1 cellular context compared by ENCODE assay signal in genomic region chr20:49046087-49046900, GRCh38.
A peak's percentile ranks its signal among the peaks of the same experiment; 100 is the strongest.
TF ChIP-seq lines count a peak whose summit lies in the region.

A gene with protein sequence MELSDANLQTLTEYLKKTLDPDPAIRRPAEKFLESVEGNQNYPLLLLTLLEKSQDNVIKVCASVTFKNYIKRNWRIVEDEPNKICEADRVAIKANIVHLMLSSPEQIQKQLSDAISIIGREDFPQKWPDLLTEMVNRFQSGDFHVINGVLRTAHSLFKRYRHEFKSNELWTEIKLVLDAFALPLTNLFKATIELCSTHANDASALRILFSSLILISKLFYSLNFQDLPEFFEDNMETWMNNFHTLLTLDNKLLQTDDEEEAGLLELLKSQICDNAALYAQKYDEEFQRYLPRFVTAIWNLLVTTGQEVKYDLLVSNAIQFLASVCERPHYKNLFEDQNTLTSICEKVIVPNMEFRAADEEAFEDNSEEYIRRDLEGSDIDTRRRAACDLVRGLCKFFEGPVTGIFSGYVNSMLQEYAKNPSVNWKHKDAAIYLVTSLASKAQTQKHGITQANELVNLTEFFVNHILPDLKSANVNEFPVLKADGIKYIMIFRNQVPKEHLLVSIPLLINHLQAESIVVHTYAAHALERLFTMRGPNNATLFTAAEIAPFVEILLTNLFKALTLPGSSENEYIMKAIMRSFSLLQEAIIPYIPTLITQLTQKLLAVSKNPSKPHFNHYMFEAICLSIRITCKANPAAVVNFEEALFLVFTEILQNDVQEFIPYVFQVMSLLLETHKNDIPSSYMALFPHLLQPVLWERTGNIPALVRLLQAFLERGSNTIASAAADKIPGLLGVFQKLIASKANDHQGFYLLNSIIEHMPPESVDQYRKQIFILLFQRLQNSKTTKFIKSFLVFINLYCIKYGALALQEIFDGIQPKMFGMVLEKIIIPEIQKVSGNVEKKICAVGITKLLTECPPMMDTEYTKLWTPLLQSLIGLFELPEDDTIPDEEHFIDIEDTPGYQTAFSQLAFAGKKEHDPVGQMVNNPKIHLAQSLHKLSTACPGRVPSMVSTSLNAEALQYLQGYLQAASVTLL (plus strand): TSS chr20:49046312. CDS start chr20:49058464, 12,152 bp downstream.

TF ChIP-seq in HepG2, 621 proteins besides CTCF, POLR2A, EP300 and RAD21 (continued from another document and continues in another):
- TF ChIP-seq NFE2L1 (CRISPR knock-in tag; IDR thresholded peaks at IDR 0.05; ENCODE audit: borderline replicate concordance) (peak; percentile 52), NR2F1 (CRISPR knock-in tag; IDR thresholded peaks at IDR 0.05) (0 out of 4 replicates have a peak, but pooled peaks of 1 of the 2 experiments have one; percentile 32), KLF12 (CRISPR knock-in tag; IDR thresholded peaks at IDR 0.05; ENCODE audit: borderline replicate concordance) (peak; percentile 97), ZBTB39 (CRISPR knock-in tag; IDR thresholded peaks at IDR 0.05) (no peak; the same call in 1 of the 2 replicates), HNF1A (IDR thresholded peaks at IDR 0.05; ENCODE audit: low read depth) (no peak), HNF1A (CRISPR knock-in tag; IDR thresholded peaks at IDR 0.05; ENCODE audit: borderline replicate concordance) (peak; percentile 84), ZNF773 (CRISPR knock-in tag; IDR thresholded peaks at IDR 0.05; ENCODE audit: borderline replicate concordance) (peak; percentile 90; the same call in 1 of the 2 replicates), SP140L (CRISPR knock-in tag; IDR thresholded peaks at IDR 0.05; ENCODE audit: borderline replicate concordance) (0 out of 2 replicates have a peak, but pooled peaks have one; percentile 78), KLF9 (CRISPR knock-in tag; IDR thresholded peaks at IDR 0.05; ENCODE audit: low read depth) (peak; percentile 66; the same call in 1 of the 2 replicates), KMT2A (CRISPR knock-in tag; IDR thresholded peaks at IDR 0.05) (peak; percentile 99), CREBL2 (CRISPR knock-in tag; IDR thresholded peaks at IDR 0.05; ENCODE audit: borderline replicate concordance) (peak; percentile 84; the same call in 1 of the 2 replicates), POLR2AphosphoS2 (IDR thresholded peaks at IDR 0.05; ENCODE audit: low read depth, low read length) (0 out of 2 replicates have a peak, but pooled peaks have one; percentile 80), CBX5 (CRISPR knock-in tag; IDR thresholded peaks at IDR 0.05; ENCODE audit: borderline replicate concordance) (peak; percentile 68), ZNF749 (CRISPR knock-in tag; IDR thresholded peaks at IDR 0.05; ENCODE audit: borderline replicate concordance) (peak; percentile 97), KAT2B (IDR thresholded peaks at IDR 0.05; ENCODE audit: borderline replicate concordance, low read depth, low read length) (no peak), ZBTB37 (CRISPR knock-in tag; IDR thresholded peaks at IDR 0.05) (peak; percentile 65; the same call in 1 of the 2 replicates), PREB (CRISPR knock-in tag; IDR thresholded peaks at IDR 0.05) (peak; percentile 95; the same call in 1 of the 2 replicates), ZNF768 (CRISPR knock-in tag; IDR thresholded peaks at IDR 0.05) (no peak; the same call in none of the 2 replicates), CENPBD1 (CRISPR knock-in tag; IDR thresholded peaks at IDR 0.05; ENCODE audit: borderline replicate concordance, low read depth) (no peak; the same call in 1 of the 2 replicates), TCF7 (IDR thresholded peaks at IDR 0.05; ENCODE audit: low read depth) (no peak), PBX2 (CRISPR knock-in tag; IDR thresholded peaks at IDR 0.05) (peak; percentile 85), MAFF (IDR thresholded peaks at IDR 0.05; ENCODE audit: low read depth, low read length) (no peak; the same call in 1 of the 2 replicates)
- TF ChIP-seq, protein P1, sequence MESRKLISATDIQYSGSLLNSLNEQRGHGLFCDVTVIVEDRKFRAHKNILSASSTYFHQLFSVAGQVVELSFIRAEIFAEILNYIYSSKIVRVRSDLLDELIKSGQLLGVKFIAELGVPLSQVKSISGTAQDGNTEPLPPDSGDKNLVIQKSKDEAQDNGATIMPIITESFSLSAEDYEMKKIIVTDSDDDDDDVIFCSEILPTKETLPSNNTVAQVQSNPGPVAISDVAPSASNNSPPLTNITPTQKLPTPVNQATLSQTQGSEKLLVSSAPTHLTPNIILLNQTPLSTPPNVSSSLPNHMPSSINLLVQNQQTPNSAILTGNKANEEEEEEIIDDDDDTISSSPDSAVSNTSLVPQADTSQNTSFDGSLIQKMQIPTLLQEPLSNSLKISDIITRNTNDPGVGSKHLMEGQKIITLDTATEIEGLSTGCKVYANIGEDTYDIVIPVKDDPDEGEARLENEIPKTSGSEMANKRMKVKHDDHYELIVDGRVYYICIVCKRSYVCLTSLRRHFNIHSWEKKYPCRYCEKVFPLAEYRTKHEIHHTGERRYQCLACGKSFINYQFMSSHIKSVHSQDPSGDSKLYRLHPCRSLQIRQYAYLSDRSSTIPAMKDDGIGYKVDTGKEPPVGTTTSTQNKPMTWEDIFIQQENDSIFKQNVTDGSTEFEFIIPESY (CRISPR knock-in tag; IDR thresholded peaks at IDR 0.05), result no peak; the same call in 1 of the 2 replicates
- TF ChIP-seq, protein P2, sequence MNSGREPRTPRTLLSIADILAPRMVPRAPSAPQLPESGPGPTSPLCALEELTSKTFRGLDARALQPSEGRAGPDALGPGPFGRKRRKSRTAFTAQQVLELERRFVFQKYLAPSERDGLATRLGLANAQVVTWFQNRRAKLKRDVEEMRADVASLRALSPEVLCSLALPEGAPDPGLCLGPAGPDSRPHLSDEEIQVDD (CRISPR knock-in tag; IDR thresholded peaks at IDR 0.05; ENCODE audit: borderline replicate concordance), result peak; percentile 93
- TF ChIP-seq, protein P3, sequence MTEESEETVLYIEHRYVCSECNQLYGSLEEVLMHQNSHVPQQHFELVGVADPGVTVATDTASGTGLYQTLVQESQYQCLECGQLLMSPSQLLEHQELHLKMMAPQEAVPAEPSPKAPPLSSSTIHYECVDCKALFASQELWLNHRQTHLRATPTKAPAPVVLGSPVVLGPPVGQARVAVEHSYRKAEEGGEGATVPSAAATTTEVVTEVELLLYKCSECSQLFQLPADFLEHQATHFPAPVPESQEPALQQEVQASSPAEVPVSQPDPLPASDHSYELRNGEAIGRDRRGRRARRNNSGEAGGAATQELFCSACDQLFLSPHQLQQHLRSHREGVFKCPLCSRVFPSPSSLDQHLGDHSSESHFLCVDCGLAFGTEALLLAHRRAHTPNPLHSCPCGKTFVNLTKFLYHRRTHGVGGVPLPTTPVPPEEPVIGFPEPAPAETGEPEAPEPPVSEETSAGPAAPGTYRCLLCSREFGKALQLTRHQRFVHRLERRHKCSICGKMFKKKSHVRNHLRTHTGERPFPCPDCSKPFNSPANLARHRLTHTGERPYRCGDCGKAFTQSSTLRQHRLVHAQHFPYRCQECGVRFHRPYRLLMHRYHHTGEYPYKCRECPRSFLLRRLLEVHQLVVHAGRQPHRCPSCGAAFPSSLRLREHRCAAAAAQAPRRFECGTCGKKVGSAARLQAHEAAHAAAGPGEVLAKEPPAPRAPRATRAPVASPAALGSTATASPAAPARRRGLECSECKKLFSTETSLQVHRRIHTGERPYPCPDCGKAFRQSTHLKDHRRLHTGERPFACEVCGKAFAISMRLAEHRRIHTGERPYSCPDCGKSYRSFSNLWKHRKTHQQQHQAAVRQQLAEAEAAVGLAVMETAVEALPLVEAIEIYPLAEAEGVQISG (CRISPR knock-in tag; IDR thresholded peaks at IDR 0.05), result peak; percentile 86
- TF ChIP-seq, protein P4, sequence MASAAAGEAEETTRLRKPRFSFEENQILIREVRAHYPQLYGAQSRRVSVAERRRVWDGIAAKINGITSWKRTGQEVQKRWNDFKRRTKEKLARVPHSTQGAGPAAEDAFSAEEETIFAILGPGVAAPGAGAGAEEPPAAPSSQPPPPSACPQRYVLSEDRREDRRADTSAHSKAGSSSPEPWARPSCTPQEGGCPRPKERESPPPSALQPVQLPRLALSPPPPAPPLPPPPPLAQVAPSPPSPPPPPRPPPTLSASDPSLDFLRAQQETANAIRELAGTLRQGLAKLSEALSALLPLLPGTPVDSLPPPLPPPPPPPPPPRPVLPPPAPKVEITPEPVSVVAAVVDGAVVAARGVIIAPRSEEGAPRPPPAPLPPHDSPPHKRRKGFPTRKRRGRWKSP (CRISPR knock-in tag; IDR thresholded peaks at IDR 0.05), result peak; percentile 75
